ENCODE assay signal across 27 cellular contexts in the genomic region with DNA sequence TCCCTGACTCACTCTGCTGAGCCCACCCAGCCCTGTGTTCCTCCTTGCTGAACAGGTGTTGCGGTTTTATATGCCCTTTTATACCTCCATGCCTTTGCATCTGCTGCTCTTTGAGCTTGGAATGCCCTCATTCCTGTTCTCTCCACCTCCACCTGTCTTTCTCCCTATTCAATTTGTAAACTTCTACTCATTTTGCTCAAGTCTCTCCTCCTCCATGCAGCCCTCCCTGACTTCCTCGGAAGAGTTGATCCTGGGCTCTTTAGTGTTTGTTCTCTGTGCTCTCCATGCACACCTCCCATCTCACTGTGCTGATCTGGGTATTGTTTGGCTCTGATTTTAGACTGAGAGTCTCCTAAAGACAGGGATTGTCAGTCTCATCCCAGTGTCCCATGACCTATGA. TPM values are rescaled to one million over a fixed set of nuclear protein-coding genes. Genes with fewer than 3 reads are reported as not detected.
"Had no signal": no experiment of that assay in that cellular context is flagged by ENCODE, and none has a peak within 500 bp of the region (broad histone marks: within the 10 kb centered on the region; RNA-seq: fewer than 3 reads in every experiment).

No MANE protein-coding gene starts in this region.

- H3K36me3 Mint-ChIP-seq: mesothelial cell of epicardium, naive B cell had no signal

- H3K27ac Mint-ChIP-seq: mesothelial cell of epicardium, naive B cell had no signal

- H3K4me3 ChIP-seq: coronary artery, dorsolateral prefrontal cortex, esophagus muscularis mucosa, gastroesophageal sphincter, heart right ventricle, left lung, lower lobe of right lung, mucosa of descending colon had no signal

- H3K27ac ChIP-seq: coronary artery, dorsolateral prefrontal cortex, esophagus muscularis mucosa, foreskin keratinocyte, gastroesophageal sphincter, heart right ventricle, left lung, lower lobe of right lung had no signal

- H3K36me3 ChIP-seq: esophagus muscularis mucosa, gastroesophageal sphincter, heart right ventricle, left lung, lower lobe of right lung had no signal

- H3K9me3 Mint-ChIP-seq: mesothelial cell of epicardium, naive B cell had no signal

- H3K4me1 Mint-ChIP-seq: naive B cell had no signal

- ATAC-seq: foreskin keratinocyte, gastroesophageal sphincter, left lung, left ventricle myocardium superior, lower lobe of right lung, mucosa of descending colon had no signal

- H3K27me3 ChIP-seq: foreskin keratinocyte, heart right ventricle, left lung had no signal

- H3K4me1 ChIP-seq: foreskin keratinocyte, left lung, lower lobe of right lung had no signal

- H3K4me3 Mint-ChIP-seq: mesothelial cell of epicardium, naive B cell had no signal

- DNase-seq: dermis blood vessel endothelial cell; dorsolateral prefrontal cortex; effector CD4-positive, alpha-beta T cell; effector memory CD4-positive, alpha-beta T cell; foreskin keratinocyte; head of caudate nucleus; heart right ventricle; hippocampal formation; left cardiac atrium; left lung; left ventricle myocardium superior; lower lobe of right lung; mesenchymal stem cell; naive B cell had no signal

- FAIRE-seq: colon, endothelial cell of umbilical vein, frontal cortex, islet of Langerhans, keratinocyte had no signal

- H3K9me3 ChIP-seq: esophagus muscularis mucosa, gastroesophageal sphincter, heart right ventricle, left lung, lower lobe of right lung, mucosa of descending colon had no signal

RNA-seq across cellular contexts. Expression of gene OTOF, which starts 7.2 kb away (rescaled TPM):
- total RNA-seq: epithelial cell of proximal tubule, fibroblast of lung, foreskin keratinocyte, kidney epithelial cell, left ventricle myocardium superior had no signal
- polyA plus RNA-seq: fibroblast of lung, foreskin keratinocyte, keratinocyte had no signal
